In the genomic region with DNA sequence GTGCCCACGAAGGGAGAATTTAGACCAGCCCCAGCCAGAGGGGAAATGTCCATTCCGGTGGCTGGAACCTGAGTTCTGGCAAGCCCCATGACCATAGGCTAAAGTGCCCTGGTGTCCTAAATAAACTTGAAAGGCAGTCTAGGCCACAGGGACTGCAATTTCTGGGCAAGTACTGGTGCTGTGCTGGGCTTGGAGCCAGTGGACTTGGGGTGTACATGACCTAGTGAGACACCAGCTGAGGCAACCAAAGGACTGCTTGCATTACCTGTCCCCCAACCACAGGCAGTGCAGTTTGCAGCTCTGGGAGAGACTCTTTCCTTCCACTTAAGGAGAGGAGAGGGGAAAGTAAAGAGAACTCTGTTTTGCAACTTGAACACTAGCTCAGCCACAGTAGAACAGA, we compare ENCODE assay signal across 5 cellular contexts.
"Had no signal": no experiment of that assay in that cellular context is flagged by ENCODE, and none has a peak within 500 bp of the region (broad histone marks: within the 10 kb centered on the region; RNA-seq: fewer than 3 reads in every experiment).

No MANE protein-coding gene starts in this region.

- H3K4me3 ChIP-seq: GM23338, K562 had no signal

- H3K4me3 Mint-ChIP-seq: GM23338, H9 had no signal

- H3K27ac Mint-ChIP-seq: GM23338, H9 had no signal

- DNase-seq: H9, HCEC 1CT, IMR-90 had no signal

- H3K4me1 Mint-ChIP-seq: H9 had no signal

- ATAC-seq: GM23338, K562 had no signal
